In genomic region chr12:32265920-32266319, GRCh38 we compare ENCODE assay signal across 13 cellular contexts.
DNase-seq lines count a peak whose midpoint lies in the region; ATAC-seq and TF ChIP-seq lines count a peak whose summit lies in the region.
"Had no signal": no experiment of that assay in that cellular context is flagged by ENCODE, and none has a peak within 500 bp of the region (broad histone marks: within the 10 kb centered on the region; RNA-seq: fewer than 3 reads in every experiment).

No MANE protein-coding gene starts in this region.

- TF ChIP-seq CTCF in mucosa of descending colon (IDR thresholded peaks at IDR 0.05): no peak

- peaks cover under 1% of the 10 kb centered on the region for H3K4me1 ChIP-seq in mucosa of descending colon (ENCODE audit: low read depth)
- H3K4me1 ChIP-seq: foreskin keratinocyte, lower lobe of right lung, prostate gland had no signal

- peak; percentile 21 to 74 for DNase-seq in NOMO-1 (lab: John Stamatoyannopoulos, UW; ENCODE audit: unreplicated experiment in 2 of 2)
- DNase-seq in mucosa of descending colon: no peak
- no peak for DNase-seq in sciatic nerve (ENCODE audit: low spot score)
- DNase-seq in DMS153 treated with DMSO at 0.1 percent for 48 hours (lab: John Stamatoyannopoulos, UW; ENCODE audit: unreplicated experiment): no peak
- DNase-seq in activated CD8-positive, alpha-beta memory T cell treated with anti-CD3 and anti-CD28 coated beads for 24 hours: no peak
- DNase-seq: activated naive CD4-positive, alpha-beta T cell; Caco-2; foreskin keratinocyte; lower lobe of right lung had no signal

- no peak overlapping the region for H3K4me3 ChIP-seq in mucosa of descending colon
- H3K4me3 ChIP-seq: lower lobe of right lung, prostate gland had no signal

- ATAC-seq in GM18858 (IDR thresholded peaks at IDR 0.05; ENCODE audit: unreplicated experiment): peak; percentile 55
- ATAC-seq in HG02884 (IDR thresholded peaks at IDR 0.05; ENCODE audit: unreplicated experiment): peak; percentile 64
- ATAC-seq in mucosa of descending colon: peak; percentile 47
- no peak for ATAC-seq in sciatic nerve
- no peak for ATAC-seq in GM19035 (IDR thresholded peaks at IDR 0.05; ENCODE audit: unreplicated experiment)
- ATAC-seq: foreskin keratinocyte had no signal

- no peaks in the 10 kb centered on the region for H3K36me3 ChIP-seq in mucosa of descending colon (ENCODE audit: low read depth)
- H3K36me3 ChIP-seq: lower lobe of right lung, prostate gland had no signal

- H3K9me3 ChIP-seq in mucosa of descending colon: no peaks in the 10 kb centered on the region
- H3K9me3 ChIP-seq: Caco-2, lower lobe of right lung, prostate gland had no signal

- intact Hi-C loops in mucosa of descending colon (cut with DNase I, micrococcal nuclease) (no loop called here), sciatic nerve (cut with DNase I) (no loop called here)

Comparison
In these comparisons a context has a peak if more than half of its experiments do, and no peak if none do; other contexts are left out.
1. ATAC-seq: peak in GM18858 (single experiment), HG02884 (single experiment) and mucosa of descending colon (single experiment); none in sciatic nerve (single experiment) and GM19035 (single experiment).
2. DNase-seq: peak in NOMO-1 (2 of 2); none in mucosa of descending colon (0 of 3), sciatic nerve (single experiment), DMS153 treated with DMSO at 0.1 percent for 48 hours (single experiment) and activated CD8-positive, alpha-beta memory T cell treated with anti-CD3 and anti-CD28 coated beads for 24 hours (single experiment).